8 cellular contexts compared by ENCODE assay signal in the genomic region with DNA sequence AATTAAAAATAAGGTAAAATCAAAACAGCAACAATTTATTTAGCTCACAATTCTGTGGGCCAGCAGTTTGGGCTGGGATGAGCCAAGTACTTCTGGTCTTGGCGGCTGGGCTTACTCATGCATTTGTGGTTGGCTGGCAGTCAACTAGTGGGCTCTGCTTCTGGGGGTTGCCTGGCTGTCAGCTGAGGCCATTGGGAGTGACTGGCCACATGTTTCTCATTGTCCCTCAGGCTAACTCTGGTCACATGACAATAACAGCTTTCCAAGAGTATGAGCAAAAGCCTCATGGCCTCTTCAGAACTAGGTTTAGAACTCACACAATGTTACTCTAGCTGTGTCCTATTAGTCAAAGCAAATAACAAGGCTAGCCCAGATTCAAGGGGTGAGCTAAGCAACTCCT. TPM values are rescaled to one million over a fixed set of nuclear protein-coding genes. Genes with fewer than 3 reads are reported as not detected.
DNase-seq lines count a peak whose midpoint lies in the region; FAIRE-seq and TF ChIP-seq lines count a peak whose summit lies in the region.

No MANE protein-coding gene starts in this region.

- POLR2A ChIA-PET in RWPE1 (lab: Yijun Ruan, JAX; ENCODE audit: low non-redundant PET), result no interaction called here

- no peak overlapping the region for H3K27ac ChIP-seq in RWPE1

- no peak for TF ChIP-seq POLR2A in H54 (IDR thresholded peaks at IDR 0.05; ENCODE audit: low read depth, low read length)

- in situ Hi-C loops in G401 (cut with HindIII; ENCODE audit: low sequenced_read_pairs), result no loop called here

- H3K4me3 ChIP-seq in fibroblast of the aortic adventitia (ENCODE audit: low read depth, low read length), result peak overlapping the region; percentile 19

- CTCF ChIA-PET in RWPE1 (lab: Yijun Ruan, JAX), result interaction anchor here (1.1 kb wide), 1 partner anchor 81 kb away, joined by 3 read pairs; no protein-coding TSS in a partner anchor

- TF ChIP-seq CTCF in RWPE1 (conservative IDR thresholded peaks at IDR 0.05; ENCODE audit: low read depth), result no peak
- no peak for TF ChIP-seq CTCF in fibroblast of the aortic adventitia (IDR thresholded peaks at IDR 0.05; ENCODE audit: insufficient read depth, low read length)

- peak; percentile 90 for FAIRE-seq in H54 (lab: Jason Lieb, UNC)

- peak; percentile 39 for DNase-seq in H54 (ENCODE audit: insufficient read length, low spot score)
- peak; percentile 13 for DNase-seq in RWPE1 (ENCODE audit: low spot score)
- DNase-seq in fibroblast of the aortic adventitia (ENCODE audit: low read depth), result peak; percentile 94
- DNase-seq in stimulated activated CD8-positive, alpha-beta memory T cell treated with anti-CD3 and anti-CD28 coated beads, Interleukin-12 subunit alpha, Interleukin-12 subunit beta, amount 100 ng/mL, for 24 hours (ENCODE audit: extremely low read depth), result peak; percentile 12
- no peak for DNase-seq in NCI-H1436 treated with DMSO at 0.1 percent for 48 hours (lab: John Stamatoyannopoulos, UW)
- DNase-seq in NCI-H82 (lab: John Stamatoyannopoulos, UW), result no peak
- no peak for DNase-seq in central memory CD4-positive, alpha-beta T cell
- no peak for DNase-seq in G401 (ENCODE audit: low spot score)

RNA-seq across cellular contexts. Expression of gene CHIA, which starts 15.6 kb away (rescaled TPM):
- not detected in 2 replicates for total RNA-seq in fibroblast of the aortic adventitia (ENCODE audit: low replicate concordance)
- not detected in 2 replicates for total RNA-seq in G401 (2014; rRNA removed; shearing (Covaris generic))

RNA-seq across cellular contexts. Expression of gene CHI3L2, which starts 47.6 kb away (rescaled TPM):
- total RNA-seq in fibroblast of the aortic adventitia (ENCODE audit: low replicate concordance), result 6.2 and 10.5 TPM in 2 replicates
- not detected in 2 replicates for total RNA-seq in G401 (2014; rRNA removed; shearing (Covaris generic))

Comparison
In these comparisons a context has a peak if more than half of its experiments do, and no peak if none do; other contexts are left out.
1. DNase-seq: peak in H54 (single experiment), RWPE1 (single experiment), fibroblast of the aortic adventitia (single experiment) and stimulated activated CD8-positive, alpha-beta memory T cell treated with anti-CD3 and anti-CD28 coated beads, Interleukin-12 subunit alpha, Interleukin-12 subunit beta, amount 100 ng/mL, for 24 hours (single experiment); none in NCI-H1436 treated with DMSO at 0.1 percent for 48 hours (single experiment), NCI-H82 (single experiment), central memory CD4-positive, alpha-beta T cell (single experiment) and G401 (single experiment).